ENCODE assay signal across 19 cellular contexts in genomic region chr7:121500659-121501058, GRCh38.
DNase-seq lines count a peak whose midpoint lies in the region; ATAC-seq and TF ChIP-seq lines count a peak whose summit lies in the region.
"Had no signal": no experiment of that assay in that cellular context is flagged by ENCODE, and none has a peak within 500 bp of the region (broad histone marks: within the 10 kb centered on the region; RNA-seq: fewer than 3 reads in every experiment).

No MANE protein-coding gene starts in this region.

- peak; percentile 39 for ATAC-seq in foreskin keratinocyte
- no peak for ATAC-seq in HG02623 (IDR thresholded peaks at IDR 0.05; ENCODE audit: unreplicated experiment)
- ATAC-seq: pancreas, right lobe of liver, SK-N-SH treated with all-trans-retinoic acid at 6 μM for 48 hours had no signal

- H3K4me3 Mint-ChIP-seq in activated naive CD4-positive, alpha-beta T cell treated with anti-CD3 and anti-CD28 coated beads for 36 hours: no peak overlapping the region
- H3K4me3 Mint-ChIP-seq: CD4-positive, alpha-beta memory T cell; nephron had no signal

- H3K4me1 Mint-ChIP-seq in activated naive CD4-positive, alpha-beta T cell treated with anti-CD3 and anti-CD28 coated beads for 36 hours (ENCODE audit: low read depth): peaks cover 14% of the 10 kb centered on the region
- H3K4me1 Mint-ChIP-seq: CD4-positive, alpha-beta memory T cell; nephron had no signal

- H3K27ac Mint-ChIP-seq in activated naive CD4-positive, alpha-beta T cell treated with anti-CD3 and anti-CD28 coated beads for 36 hours: no peak overlapping the region
- H3K27ac Mint-ChIP-seq: CD4-positive, alpha-beta memory T cell; nephron had no signal

- no peak overlapping the region for H3K27ac ChIP-seq in foreskin keratinocyte
- H3K27ac ChIP-seq: adrenal gland, pancreas, right lobe of liver, RWPE1, tibial artery had no signal

- DNase-seq in activated naive CD4-positive, alpha-beta T cell treated with anti-CD3 and anti-CD28 coated beads for 36 hours: peak; percentile 22
- DNase-seq in activated naive CD4-positive, alpha-beta T cell treated with anti-CD3 and anti-CD28 coated beads, Interleukin-2, amount 50 U/mL, for 16 hours: no peak
- DNase-seq in LHCN-M2 (ENCODE audit: low read depth) (peak; percentile 51), foreskin keratinocyte (peak in 1 of 2 donors; percentile 41), islet precursor cell (no peak), EL (no peak)
- DNase-seq: adrenal gland; CD4-positive, alpha-beta memory T cell; cortex of kidney; NCI-H1105 treated with DMSO at 0.1 percent for 48 hours; NCI-H524 treated with DMSO at 0.1 percent for 48 hours; pancreas; right lobe of liver; T1000; tibial artery had no signal

- no peak for TF ChIP-seq CTCF in foreskin keratinocyte (conservative IDR thresholded peaks at IDR 0.05)

- H3K4me1 ChIP-seq in foreskin keratinocyte: peaks cover 5% of the 10 kb centered on the region
- H3K4me1 ChIP-seq: adrenal gland, pancreas, right lobe of liver had no signal

- intact Hi-C loops in activated naive CD4-positive, alpha-beta T cell treated with anti-CD3 and anti-CD28 coated beads for 36 hours (cut with micrococcal nuclease): loop anchor here (5.0 kb wide), 1 partner anchor 113 kb away; no protein-coding TSS in a partner anchor

- H3K27me3 Mint-ChIP-seq in activated naive CD4-positive, alpha-beta T cell treated with anti-CD3 and anti-CD28 coated beads for 36 hours (ENCODE audit: low read depth): peaks cover 6% of the 10 kb centered on the region

- H3K27me3 ChIP-seq in foreskin keratinocyte: no peaks in the 10 kb centered on the region
- H3K27me3 ChIP-seq: adrenal gland, pancreas, right lobe of liver, tibial artery had no signal

- peaks cover 16% of the 10 kb centered on the region for H3K9me3 Mint-ChIP-seq in activated naive CD4-positive, alpha-beta T cell treated with anti-CD3 and anti-CD28 coated beads for 36 hours

- peaks cover 3% of the 10 kb centered on the region for H3K36me3 Mint-ChIP-seq in activated naive CD4-positive, alpha-beta T cell treated with anti-CD3 and anti-CD28 coated beads for 36 hours (ENCODE audit: low read depth)
- H3K36me3 Mint-ChIP-seq: CD4-positive, alpha-beta memory T cell had no signal

- CTCF ChIA-PET in activated naive CD4-positive, alpha-beta T cell treated with anti-CD3 and anti-CD28 coated beads for 36 hours (lab: Charles Lee): interaction anchor here (0.6 to 1.5 kb wide), 2 partner anchors 34 to 57 kb away, joined by 3 read pairs; no protein-coding TSS in a partner anchor

Comparison
In these comparisons a context has a peak if more than half of its experiments do, and no peak if none do; other contexts are left out.
1. DNase-seq: peak in activated naive CD4-positive, alpha-beta T cell treated with anti-CD3 and anti-CD28 coated beads for 36 hours (single experiment) and LHCN-M2 (single experiment); none in activated naive CD4-positive, alpha-beta T cell treated with anti-CD3 and anti-CD28 coated beads, Interleukin-2, amount 50 U/mL, for 16 hours (single experiment), islet precursor cell (single experiment) and EL (single experiment).